ENCODE assay signal across 8 cellular contexts in genomic region chr3:98038876-98039275, GRCh38. TPM values are rescaled to one million over a fixed set of nuclear protein-coding genes. Genes with fewer than 3 reads are reported as not detected.
DNase-seq lines count a peak whose midpoint lies in the region; ATAC-seq and TF ChIP-seq lines count a peak whose summit lies in the region.

No MANE protein-coding gene starts in this region.

- H3K79me2 ChIP-seq in smooth muscle cell (ENCODE audit: low read depth): no peaks in the 10 kb centered on the region

- TF ChIP-seq POLR2A in stomach (IDR thresholded peaks at IDR 0.05): no peak

- no peak overlapping the region for H3K9ac ChIP-seq in smooth muscle cell (ENCODE audit: low read depth)

- no peaks in the 10 kb centered on the region for H3K4me1 ChIP-seq in smooth muscle cell (ENCODE audit: low read depth)
- H3K4me1 ChIP-seq in stomach: peaks cover 0 to 7% (median 6%) of the 10 kb centered on the region in 4 donors
- no peaks in the 10 kb centered on the region for H3K4me1 ChIP-seq in aorta (ENCODE audit: control insufficient read depth in 1 of 2, insufficient read depth in 2 of 2, low read length in 2 of 2)

- H3K9me3 ChIP-seq in smooth muscle cell (replicated peaks; ENCODE audit: low read depth): no peaks in the 10 kb centered on the region
- peaks cover 0 to 6% (median 0%) of the 10 kb centered on the region in 4 donors for H3K9me3 ChIP-seq in stomach
- no peaks in the 10 kb centered on the region for H3K9me3 ChIP-seq in aorta (ENCODE audit: control insufficient read depth, low read length)

- H3F3A ChIP-seq in smooth muscle cell (ENCODE audit: low read depth): no peaks in the 10 kb centered on the region

- H3K4me3 ChIP-seq in smooth muscle cell (no peak overlapping the region), stomach (no peak overlapping the region), aorta (ENCODE audit: low read length in 2 of 2) (no peak overlapping the region)

- 88% methylated on average over 3 of the region's 3 CpGs for WGBS in smooth muscle cell (ENCODE audit: low lambda C conversion rate)
- WGBS in stomach, 5 donors: 69 to 80% (median 74%) methylated on average over 3 of the region's 3 CpGs
- WGBS in aorta, 2 donors: 57 to 63% methylated on average over 3 of the region's 3 CpGs

- H3K4me3 Mint-ChIP-seq in activated T-cell treated with anti-CD3 and anti-CD28 coated beads, Interleukin-2, amount 50 U/mL, for 4 hours: no peak overlapping the region
- H3K4me3 Mint-ChIP-seq in activated naive CD8-positive, alpha-beta T cell: no peak overlapping the region

- H2AFZ ChIP-seq in smooth muscle cell (ENCODE audit: low read depth): peak overlapping the region; percentile 78

- H3K4me1 Mint-ChIP-seq in activated T-cell treated with anti-CD3 and anti-CD28 coated beads, Interleukin-2, amount 50 U/mL, for 4 hours (ENCODE audit: low read depth): peaks cover 3% of the 10 kb centered on the region
- H3K4me1 Mint-ChIP-seq in activated naive CD8-positive, alpha-beta T cell (ENCODE audit: low read depth): peaks cover 5% of the 10 kb centered on the region

- peak overlapping the region; percentile 86 for H3K27ac Mint-ChIP-seq in activated naive CD8-positive, alpha-beta T cell

- peaks cover 12% of the 10 kb centered on the region for H3K9me3 Mint-ChIP-seq in activated T-cell treated with anti-CD3 and anti-CD28 coated beads, Interleukin-2, amount 50 U/mL, for 4 hours
- H3K9me3 Mint-ChIP-seq in activated naive CD8-positive, alpha-beta T cell (ENCODE audit: low read depth): peaks cover 9% of the 10 kb centered on the region

- peak; percentile 20 to 41 for ATAC-seq in activated T-cell treated with anti-CD3 and anti-CD28 coated beads, Interleukin-2, amount 50 U/mL, for 4 hours
- ATAC-seq in HG03064 (IDR thresholded peaks at IDR 0.05; ENCODE audit: low read depth, unreplicated experiment): peak; percentile 11
- no peak for ATAC-seq in aorta (ENCODE audit: low FRiP score)
- ATAC-seq in left colon: no peak

- H3K4me2 ChIP-seq in smooth muscle cell: peak overlapping the region; percentile 84

- TF ChIP-seq CTCF in smooth muscle cell (IDR thresholded peaks at IDR 0.05; ENCODE audit: borderline replicate concordance, insufficient read depth, poor library complexity, severe bottlenecking) (no peak), stomach (IDR thresholded peaks at IDR 0.05) (no peak)

- peaks cover 7% of the 10 kb centered on the region for H3K27me3 Mint-ChIP-seq in activated T-cell treated with anti-CD3 and anti-CD28 coated beads, Interleukin-2, amount 50 U/mL, for 4 hours (ENCODE audit: low read depth)
- H3K27me3 Mint-ChIP-seq in activated naive CD8-positive, alpha-beta T cell: peaks cover 16% of the 10 kb centered on the region

- H3K27me3 ChIP-seq in smooth muscle cell (ENCODE audit: low read depth): no peaks in the 10 kb centered on the region
- H3K27me3 ChIP-seq in stomach: peaks cover 0 to 27% (median 0%) of the 10 kb centered on the region in 3 donors
- no peaks in the 10 kb centered on the region for H3K27me3 ChIP-seq in aorta (ENCODE audit: control insufficient read depth in 1 of 2, insufficient read depth in 2 of 2, low read length in 1 of 2)

- H3K36me3 ChIP-seq in smooth muscle cell (ENCODE audit: low read depth) (no peaks in the 10 kb centered on the region), stomach (no peaks in the 10 kb centered on the region), aorta (ENCODE audit: control insufficient read depth in 1 of 2, insufficient read depth in 2 of 2, low read length in 1 of 2) (no peaks in the 10 kb centered on the region)

- no peak for DNase-seq in activated T-cell treated with anti-CD3 and anti-CD28 coated beads, Interleukin-2, amount 50 U/mL, for 4 hours
- DNase-seq in activated T-cell treated with anti-CD3 and anti-CD28 coated beads, Interleukin-2, amount 50 U/mL, for 48 hours: no peak
- DNase-seq in smooth muscle cell (lab: John Stamatoyannopoulos, UW; ENCODE audit: unreplicated experiment) (no peak), stomach (no peak), aorta (no peak), left colon (no peak)

- no peaks in the 10 kb centered on the region for H4K20me1 ChIP-seq in smooth muscle cell (ENCODE audit: low read depth)

- TF ChIP-seq EP300 in stomach (IDR thresholded peaks at IDR 0.05): no peak

- H3K36me3 Mint-ChIP-seq in activated T-cell treated with anti-CD3 and anti-CD28 coated beads, Interleukin-2, amount 50 U/mL, for 4 hours (ENCODE audit: insufficient read depth): peaks cover 1% of the 10 kb centered on the region
- H3K36me3 Mint-ChIP-seq in activated naive CD8-positive, alpha-beta T cell: no peaks in the 10 kb centered on the region

- intact Hi-C loops in stomach (cut with DNase I; ENCODE audit: low total_unique reads): loop anchor here (5.0 kb wide), 1 partner anchor 288 kb away; no protein-coding TSS in a partner anchor
- intact Hi-C loops in aorta (cut with DNase I): no loop called here
- intact Hi-C loops in left colon (cut with DNase I, micrococcal nuclease): no loop called here

- H3K27ac ChIP-seq in smooth muscle cell (ENCODE audit: low read depth): no peak overlapping the region
- H3K27ac ChIP-seq in stomach: no peak overlapping the region
- no peak overlapping the region for H3K27ac ChIP-seq in aorta (ENCODE audit: low read depth in 1 of 2, low read length in 2 of 2)

RNA-seq across cellular contexts. Expression of gene GABRR3, which starts 3.8 kb away (rescaled TPM):
- not detected for total RNA-seq in activated T-cell treated with anti-CD3 and anti-CD28 coated beads, Interleukin-2, amount 50 U/mL, for 4 hours
- total RNA-seq in smooth muscle cell (not detected in 2 replicates), stomach (not detected), aorta (not detected), left colon (not detected)
- polyA plus RNA-seq in smooth muscle cell (not detected in 2 replicates), stomach (not detected), aorta (not detected)

RNA-seq across cellular contexts. Expression of gene OR5AC2, which starts 48.1 kb away (rescaled TPM):
- not detected for total RNA-seq in activated T-cell treated with anti-CD3 and anti-CD28 coated beads, Interleukin-2, amount 50 U/mL, for 4 hours
- total RNA-seq in smooth muscle cell: not detected in 2 replicates
- not detected in 2 replicates for polyA plus RNA-seq in smooth muscle cell
- total RNA-seq in stomach: not detected
- polyA plus RNA-seq in stomach: not detected
- total RNA-seq in aorta: not detected
- not detected for polyA plus RNA-seq in aorta
- not detected for total RNA-seq in left colon

Comparison
In these comparisons a context has a peak if more than half of its experiments do, and no peak if none do; other contexts are left out.
1. ATAC-seq: peak in activated T-cell treated with anti-CD3 and anti-CD28 coated beads, Interleukin-2, amount 50 U/mL, for 4 hours (2 of 2) and HG03064 (single experiment); none in aorta (single experiment) and left colon (single experiment).